ENCODE assay signal across 12 cellular contexts in genomic region chr10:4353964-4354363, GRCh38.
DNase-seq lines count a peak whose midpoint lies in the region; ATAC-seq and TF ChIP-seq lines count a peak whose summit lies in the region.
"Had no signal": no experiment of that assay in that cellular context is flagged by ENCODE, and none has a peak within 500 bp of the region (broad histone marks: within the 10 kb centered on the region; RNA-seq: fewer than 3 reads in every experiment).

No MANE protein-coding gene starts in this region.

- H3K27me3 ChIP-seq in ACC112 (ENCODE audit: insufficient read depth, low read length) (no peaks in the 10 kb centered on the region), brain microvascular endothelial cell (replicated peaks) (no peaks in the 10 kb centered on the region)
- H3K27me3 ChIP-seq: BLaER1 treated with 17β-estradiol and CSF1 and Interleukin-3, amounts not matched to agents 10 nM and 100 nM had no signal

- peak; percentile 73 for ATAC-seq in left colon
- ATAC-seq in GM18498 (IDR thresholded peaks at IDR 0.05; ENCODE audit: unreplicated experiment) = no peak
- ATAC-seq in HG03097 (IDR thresholded peaks at IDR 0.05; ENCODE audit: low FRiP score, unreplicated experiment) = no peak
- ATAC-seq: Right ventricle myocardium inferior had no signal

- intact Hi-C loops in left colon (cut with DNase I, micrococcal nuclease) = no loop called here

- H3K36me3 ChIP-seq in ACC112 (ENCODE audit: insufficient read depth, low read length) = no peaks in the 10 kb centered on the region
- no peaks in the 10 kb centered on the region for H3K36me3 ChIP-seq in brain microvascular endothelial cell (replicated peaks)
- H3K36me3 ChIP-seq: BLaER1 treated with 17β-estradiol and CSF1 and Interleukin-3, amounts not matched to agents 10 nM and 100 nM had no signal

- no peak overlapping the region for H2AFZ ChIP-seq in ACC112 (ENCODE audit: low read length, unreplicated experiment)

- TF ChIP-seq CTCF in brain microvascular endothelial cell (IDR thresholded peaks at IDR 0.05; ENCODE audit: low read depth, low read length, missing control alignments) = no peak

- H3K4me1 ChIP-seq in ACC112 (ENCODE audit: control insufficient read depth, insufficient read depth, low read length, unreplicated experiment) = peaks cover 34% of the 10 kb centered on the region

- peak overlapping the region; percentile 58 for H3K27ac ChIP-seq in ACC112 (ENCODE audit: low read depth, low read length)
- peak overlapping the region; percentile 53 for H3K27ac ChIP-seq in brain microvascular endothelial cell
- H3K27ac ChIP-seq: BLaER1 treated with 17β-estradiol and CSF1 and Interleukin-3, amounts not matched to agents 10 nM and 100 nM had no signal

- in situ Hi-C loops in brain microvascular endothelial cell (cut with HindIII; ENCODE audit: low pct_ligation_motif_present, low sequenced_read_pairs) = no loop called here

- H3K4me3 ChIP-seq in ACC112 (ENCODE audit: low read depth, low read length) (no peak overlapping the region; the same call in 1 of the 2 replicates), brain microvascular endothelial cell (ENCODE audit: low read depth, low read length) (no peak overlapping the region)
- H3K4me3 ChIP-seq: BLaER1 treated with 17β-estradiol and CSF1 and Interleukin-3, amounts not matched to agents 10 nM and 100 nM had no signal

- H3K79me2 ChIP-seq in ACC112 (ENCODE audit: control insufficient read depth, insufficient read depth, low read length, unreplicated experiment) = no peaks in the 10 kb centered on the region

- DNase-seq in LHCN-M2 (ENCODE audit: low read depth) = peak; percentile 64
- peak; percentile 56 for DNase-seq in brain microvascular endothelial cell
- no peak for DNase-seq in left colon
- DNase-seq in SKM-1 treated with dmso at 0.1 percent for 144 hours (lab: John Stamatoyannopoulos, UW; ENCODE audit: unreplicated experiment) = no peak
- no peak for DNase-seq in NCI-H2227 (lab: John Stamatoyannopoulos, UW; ENCODE audit: unreplicated experiment)
- DNase-seq: activated CD4-positive, alpha-beta T cell treated with anti-CD3 and anti-CD28 coated beads for 4 hours; NCI-H1092 treated with DMSO at 0.1 percent for 48 hours had no signal

Comparison
In these comparisons a context has a peak if more than half of its experiments do, and no peak if none do; other contexts are left out.
1. DNase-seq: peak in LHCN-M2 (single experiment) and brain microvascular endothelial cell (single experiment); none in left colon (0 of 2), SKM-1 treated with dmso at 0.1 percent for 144 hours (single experiment) and NCI-H2227 (single experiment).